8 cellular contexts compared by ENCODE assay signal in the genomic region with DNA sequence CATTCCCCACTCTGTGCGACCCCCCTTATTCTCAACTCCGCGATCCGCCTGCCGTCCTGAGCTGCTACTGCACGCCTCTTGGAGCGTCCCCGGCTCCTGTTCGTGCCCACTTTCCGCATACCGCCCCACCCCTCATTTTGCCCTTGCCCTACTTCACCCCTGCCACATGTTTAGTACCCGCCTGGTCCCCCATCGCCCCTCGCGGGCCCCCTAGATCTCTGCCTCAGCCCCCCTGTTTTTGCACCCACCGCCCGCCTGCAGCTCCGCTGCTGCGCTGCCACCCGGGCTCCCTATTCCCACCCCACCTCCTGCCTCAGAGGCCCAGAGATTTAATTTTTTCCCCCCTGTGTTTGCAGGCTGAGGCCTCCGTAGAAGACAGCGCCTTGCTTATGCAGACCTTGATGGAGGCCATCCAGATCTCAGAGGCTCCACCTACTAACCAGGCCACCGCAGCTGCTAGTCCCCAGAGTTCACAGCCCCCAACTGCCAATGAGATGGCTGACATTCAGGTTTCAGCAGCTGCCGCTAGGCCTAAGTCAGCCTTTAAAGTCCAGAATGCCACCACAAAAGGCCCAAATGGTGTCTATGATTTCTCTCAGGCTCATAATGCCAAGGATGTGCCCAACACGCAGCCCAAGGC. TPM values are rescaled to one million over a fixed set of nuclear protein-coding genes. Genes with fewer than 3 reads are reported as not detected.
DNase-seq lines count a peak whose midpoint lies in the region; ATAC-seq and TF ChIP-seq lines count a peak whose summit lies in the region.

No MANE protein-coding gene starts in this region.

- H3K27me3 Mint-ChIP-seq in activated CD8-positive, alpha-beta T cell treated with anti-CD3 and anti-CD28 coated beads, Interleukin-2, amount 10 ng/mL, durations not matched to agents 7 days and 5 days (ENCODE audit: low read depth): no peaks in the 10 kb centered on the region

- intact Hi-C loops in heart right ventricle (cut with DNase I) (no loop called here), prostate gland (cut with DNase I) (no loop called here)

- TF ChIP-seq CTCF in heart right ventricle (IDR thresholded peaks at IDR 0.05) (no peak), prostate gland (IDR thresholded peaks at IDR 0.05) (peak in 1 of 4 experiments; percentile 10)

- H3K4me3 Mint-ChIP-seq in activated CD8-positive, alpha-beta T cell treated with anti-CD3 and anti-CD28 coated beads, Interleukin-2, amount 10 ng/mL, durations not matched to agents 7 days and 5 days: peak overlapping the region; percentile 86

- H3K27me3 ChIP-seq in BLaER1 treated with 17β-estradiol and CSF1 and Interleukin-3, amounts not matched to agents 10 nM and 100 nM: peaks cover 0 to 4% (median 0%) of the 10 kb centered on the region in 11 experiments; a peak in 4 of 22 replicates
- H3K27me3 ChIP-seq in heart right ventricle: no peaks in the 10 kb centered on the region
- no peaks in the 10 kb centered on the region for H3K27me3 ChIP-seq in prostate gland (replicated peaks; ENCODE audit: insufficient read depth)

- H3K9me3 ChIP-seq in BLaER1 treated with 17β-estradiol and CSF1 and Interleukin-3, amounts not matched to agents 10 nM and 100 nM (replicated peaks in 1 of 11): no peaks in the 10 kb centered on the region
- peaks cover 0 to 4% (median 0%) of the 10 kb centered on the region in 11 donors for H3K9me3 ChIP-seq in heart right ventricle
- no peaks in the 10 kb centered on the region for H3K9me3 ChIP-seq in prostate gland

- H3K4me3 ChIP-seq in BLaER1 treated with 17β-estradiol and CSF1 and Interleukin-3, amounts not matched to agents 10 nM and 100 nM: peak overlapping the region; percentile 62 to 76 (median 71)
- peak overlapping the region; percentile 14 to 75 (median 61) for H3K4me3 ChIP-seq in heart right ventricle
- H3K4me3 ChIP-seq in prostate gland: peak overlapping the region; percentile 44 to 49

- H3K4me2 ChIP-seq in BLaER1 treated with 17β-estradiol and CSF1 and Interleukin-3, amounts not matched to agents 10 nM and 100 nM: peak overlapping the region; percentile 67 to 97 (median 81)

- H3K36me3 ChIP-seq in BLaER1 treated with 17β-estradiol and CSF1 and Interleukin-3, amounts not matched to agents 10 nM and 100 nM: peaks cover 17 to 48% (median 41%) of the 10 kb centered on the region in 11 experiments
- H3K36me3 ChIP-seq in heart right ventricle (peaks cover 0 to 37% (median 0%) of the 10 kb centered on the region in 9 donors), prostate gland (no peaks in the 10 kb centered on the region)

- H4K20me1 ChIP-seq in BLaER1 treated with 17β-estradiol and CSF1 and Interleukin-3, amounts not matched to agents 10 nM and 100 nM: peaks cover 0 to 47% (median 20%) of the 10 kb centered on the region in 11 experiments; a peak in 13 of 22 replicates

- H3K36me3 Mint-ChIP-seq in activated CD8-positive, alpha-beta T cell treated with anti-CD3 and anti-CD28 coated beads, Interleukin-2, amount 10 ng/mL, durations not matched to agents 7 days and 5 days (ENCODE audit: low read depth): peaks cover 23% of the 10 kb centered on the region

- H3K27ac ChIP-seq in BLaER1 treated with 17β-estradiol and CSF1 and Interleukin-3, amounts not matched to agents 10 nM and 100 nM: peak overlapping the region in 10 of 11 experiments; percentile 42 to 91 (median 77); a peak in 19 of 22 replicates
- H3K27ac ChIP-seq in heart right ventricle: peak overlapping the region in 7 of 10 donors; percentile 15 to 83 (median 78)
- peak overlapping the region; percentile 77 to 82 for H3K27ac ChIP-seq in prostate gland

- POLR2A ChIA-PET in activated CD8-positive, alpha-beta T cell treated with anti-CD3 and anti-CD28 coated beads, Interleukin-2, amount 10 ng/mL, durations not matched to agents 7 days and 5 days (lab: Charles Lee): interaction anchor here (0.9 kb wide), 1 partner anchor 256 kb away, joined by 3 read pairs; no protein-coding TSS in a partner anchor

- H3K4me1 ChIP-seq in BLaER1 treated with 17β-estradiol and CSF1 and Interleukin-3, amounts not matched to agents 10 nM and 100 nM: peaks cover 19 to 60% (median 48%) of the 10 kb centered on the region in 10 experiments; a peak in 19 of 20 replicates
- peaks cover 0 to 29% (median 0%) of the 10 kb centered on the region in 9 donors for H3K4me1 ChIP-seq in heart right ventricle
- no peaks in the 10 kb centered on the region for H3K4me1 ChIP-seq in prostate gland (replicated peaks)

- WGBS in heart right ventricle, 2 donors: 7 to 16% methylated on average over 18 to 25 of the region's 25 CpGs
- 1% methylated on average over 22 of the region's 25 CpGs for WGBS in prostate gland

- no peaks in the 10 kb centered on the region for H3K9me3 Mint-ChIP-seq in activated CD8-positive, alpha-beta T cell treated with anti-CD3 and anti-CD28 coated beads, Interleukin-2, amount 10 ng/mL, durations not matched to agents 7 days and 5 days (ENCODE audit: insufficient read depth)

- peak; percentile 70 for ATAC-seq in GM18868 (IDR thresholded peaks at IDR 0.05; ENCODE audit: unreplicated experiment)
- peak; percentile 46 for ATAC-seq in HG03378 (IDR thresholded peaks at IDR 0.05; ENCODE audit: unreplicated experiment)
- peak; percentile 63 for ATAC-seq in activated CD8-positive, alpha-beta T cell treated with anti-CD3 and anti-CD28 coated beads, Interleukin-2, amount 10 ng/mL, durations not matched to agents 7 days and 5 days
- peak in 7 of 8 donors; percentile 2 to 42 (median 21) for ATAC-seq in heart right ventricle

- peak; percentile 56 for DNase-seq in activated CD8-positive, alpha-beta T cell treated with anti-CD3 and anti-CD28 coated beads, Interleukin-2, amount 10 ng/mL, durations not matched to agents 7 days and 5 days
- DNase-seq in heart right ventricle (peak; percentile 10 to 12), prostate gland (ENCODE audit: low spot score) (no peak)
- no peak for DNase-seq in activated effector memory CD4-positive, alpha-beta T cell treated with anti-CD3 and anti-CD28 coated beads, Interleukin-2, amount 50 U/mL, for 16 hours
- DNase-seq in activated CD4-positive, alpha-beta T cell treated with anti-CD3 and anti-CD28 coated beads for 48 hours: no peak

- H3K27ac Mint-ChIP-seq in activated CD8-positive, alpha-beta T cell treated with anti-CD3 and anti-CD28 coated beads, Interleukin-2, amount 10 ng/mL, durations not matched to agents 7 days and 5 days: peak overlapping the region; percentile 90

- CTCF ChIA-PET in activated CD8-positive, alpha-beta T cell treated with anti-CD3 and anti-CD28 coated beads, Interleukin-2, amount 10 ng/mL, durations not matched to agents 7 days and 5 days (lab: Charles Lee): no interaction called here

- peaks cover 32% of the 10 kb centered on the region for H3K4me1 Mint-ChIP-seq in activated CD8-positive, alpha-beta T cell treated with anti-CD3 and anti-CD28 coated beads, Interleukin-2, amount 10 ng/mL, durations not matched to agents 7 days and 5 days (ENCODE audit: low read depth)

- TF ChIP-seq POLR2A in prostate gland (IDR thresholded peaks at IDR 0.05): no peak

- H3K9ac ChIP-seq in BLaER1 treated with 17β-estradiol and CSF1 and Interleukin-3, amounts not matched to agents 10 nM and 100 nM: peak overlapping the region; percentile 75 to 86 (median 81)

RNA-seq across cellular contexts. Expression of a gene that starts 1.4 kb away (rescaled TPM):
- total RNA-seq in activated CD8-positive, alpha-beta T cell treated with anti-CD3 and anti-CD28 coated beads, Interleukin-2, amount 10 ng/mL, durations not matched to agents 7 days and 5 days: 10 to 100 TPM; 42.6 to 45.0 TPM
- total RNA-seq in heart right ventricle (100 to 1,000 TPM in 2 of 10 donors, 10 to 100 TPM in 8; 64.4 to 103 (median 83.0) TPM), prostate gland (100 to 1,000 TPM; 138 to 273 TPM)
- 10 to 100 TPM; 13.8 to 36.9 TPM for polyA plus RNA-seq in heart right ventricle

Comparison
In these comparisons a context has a peak if more than half of its experiments do, and no peak if none do; other contexts are left out.
1. DNase-seq: peak in activated CD8-positive, alpha-beta T cell treated with anti-CD3 and anti-CD28 coated beads, Interleukin-2, amount 10 ng/mL, durations not matched to agents 7 days and 5 days (single experiment) and heart right ventricle (2 of 2); none in prostate gland (single experiment), activated effector memory CD4-positive, alpha-beta T cell treated with anti-CD3 and anti-CD28 coated beads, Interleukin-2, amount 50 U/mL, for 16 hours (single experiment) and activated CD4-positive, alpha-beta T cell treated with anti-CD3 and anti-CD28 coated beads for 48 hours (single experiment).
2. Peak in every context shown above with its lines, with median percentiles within 50 percentile points of each other: H3K27ac ChIP-seq, H3K4me3 ChIP-seq and ATAC-seq.